ENCODE assay signal across 1 cellular context in the genomic region with DNA sequence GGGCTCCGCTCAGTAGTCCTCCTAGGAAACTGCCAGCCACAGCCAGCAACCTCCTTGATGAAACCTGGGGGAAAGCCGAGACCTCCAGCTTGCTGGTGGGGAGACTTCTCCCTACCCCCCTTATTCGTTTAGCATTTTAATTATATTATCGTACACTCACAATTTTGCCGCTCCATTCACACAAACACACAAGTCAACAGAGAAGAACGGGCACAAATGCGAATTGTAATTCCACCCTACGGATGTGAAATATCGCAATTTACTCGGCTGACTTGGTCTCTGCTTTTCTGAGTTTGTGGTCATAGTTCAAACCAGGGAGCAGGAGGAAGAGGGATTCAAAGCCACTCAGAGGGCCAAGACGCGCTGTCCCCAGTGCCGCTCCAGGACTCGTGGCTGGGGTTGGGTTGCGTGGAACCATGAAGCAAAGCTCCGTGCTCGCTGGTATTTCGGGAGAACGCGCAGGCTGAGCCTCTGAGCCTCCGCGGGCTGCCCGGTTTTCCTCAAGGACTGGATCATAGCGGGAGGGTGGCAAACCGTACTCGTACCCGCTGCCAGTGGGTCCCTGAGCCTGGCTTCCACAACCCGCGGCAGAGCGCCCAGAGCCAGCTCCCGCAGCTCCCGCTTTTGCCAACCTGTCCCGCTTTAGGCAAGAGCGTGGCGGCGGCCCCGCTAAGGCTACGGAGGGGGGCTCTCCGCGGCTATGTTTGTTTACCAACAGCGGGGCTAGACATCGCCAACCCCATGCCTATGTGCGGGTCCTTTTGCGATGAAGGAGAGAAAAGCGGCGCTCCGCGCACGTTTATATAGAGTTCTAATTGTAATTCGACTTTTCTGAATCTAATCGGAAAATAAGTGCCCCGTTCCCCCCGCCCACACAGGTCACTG.
TF ChIP-seq lines count a peak whose summit lies in the region.

No MANE protein-coding gene starts in this region.

TF ChIP-seq in H1, 55 proteins besides CTCF, POLR2A, EP300 and RAD21:
- TF ChIP-seq CTBP2 (IDR thresholded peaks at IDR 0.05; ENCODE audit: borderline replicate concordance, insufficient read depth, insufficient read length, low read length) (peak; percentile 79), KDM1A (IDR thresholded peaks at IDR 0.05; ENCODE audit: borderline replicate concordance, low read length) (no peak), CBX8 (IDR thresholded peaks at IDR 0.05; ENCODE audit: borderline replicate concordance, low read depth, low read length) (peak; percentile 99), SUZ12 (IDR thresholded peaks at IDR 0.05; ENCODE audit: low read length) (peak; percentile 99), EZH2 (IDR thresholded peaks at IDR 0.05; ENCODE audit: low read depth, low read length, severe bottlenecking) (peak; percentile 99), ZNF274 (IDR thresholded peaks at IDR 0.05; ENCODE audit: borderline replicate concordance, extremely low read depth, low read length) (no peak), BRCA1 (IDR thresholded peaks at IDR 0.05; ENCODE audit: low read depth, low read length) (no peak), RNF2 (IDR thresholded peaks at IDR 0.05; ENCODE audit: borderline replicate concordance, low read depth, low read length, missing control alignments, poor library complexity, severe bottlenecking) (peak; percentile 100)
- TF ChIP-seq, protein P1, sequence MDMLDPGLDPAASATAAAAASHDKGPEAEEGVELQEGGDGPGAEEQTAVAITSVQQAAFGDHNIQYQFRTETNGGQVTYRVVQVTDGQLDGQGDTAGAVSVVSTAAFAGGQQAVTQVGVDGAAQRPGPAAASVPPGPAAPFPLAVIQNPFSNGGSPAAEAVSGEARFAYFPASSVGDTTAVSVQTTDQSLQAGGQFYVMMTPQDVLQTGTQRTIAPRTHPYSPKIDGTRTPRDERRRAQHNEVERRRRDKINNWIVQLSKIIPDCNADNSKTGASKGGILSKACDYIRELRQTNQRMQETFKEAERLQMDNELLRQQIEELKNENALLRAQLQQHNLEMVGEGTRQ (IDR thresholded peaks at IDR 0.05; ENCODE audit: low read length), result no peak
